Comparison of ENCODE assay signal across 9 cellular contexts in the genomic region with DNA sequence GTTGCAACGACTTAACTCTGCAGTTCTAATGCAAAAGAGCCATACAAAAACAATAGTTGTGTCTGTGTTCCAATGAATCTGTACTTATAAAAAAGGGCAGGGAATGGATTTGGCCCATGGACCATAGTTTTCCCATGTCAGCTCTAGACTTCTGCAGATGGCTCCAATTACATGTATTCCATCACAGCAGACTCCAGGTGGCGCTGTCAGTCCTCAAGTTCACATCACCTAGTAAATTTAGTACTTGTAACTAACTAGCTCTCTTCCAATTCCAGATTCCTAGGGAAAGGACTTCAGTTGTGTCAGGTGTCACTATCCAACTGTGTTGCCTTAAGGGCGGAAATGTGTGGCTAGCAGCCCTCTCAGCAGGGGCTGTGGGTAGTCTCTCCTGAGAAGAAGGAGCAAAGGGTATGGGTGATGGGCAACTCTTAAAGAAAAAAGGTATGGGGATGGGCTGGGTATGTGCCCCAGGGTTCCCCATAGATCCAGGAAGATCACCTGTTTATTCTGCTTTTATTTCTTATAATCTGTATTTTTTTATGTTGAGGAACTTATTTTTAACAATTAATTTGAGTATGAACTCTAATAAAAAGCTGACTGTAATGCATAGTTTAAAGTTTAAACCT. TPM values are rescaled to one million over a fixed set of nuclear protein-coding genes. Genes with fewer than 3 reads are reported as not detected.
DNase-seq lines count a peak whose midpoint lies in the region; ATAC-seq, FAIRE-seq and TF ChIP-seq lines count a peak whose summit lies in the region.
"Had no signal": no experiment of that assay in that cellular context is flagged by ENCODE, and none has a peak within 500 bp of the region (broad histone marks: within the 10 kb centered on the region; RNA-seq: fewer than 3 reads in every experiment).

No MANE protein-coding gene starts in this region.

- H3K27me3 Mint-ChIP-seq in WTC11 (ENCODE audit: low read depth), result no peaks in the 10 kb centered on the region

- POLR2A ChIA-PET in WTC11 (lab: Charles Lee), result no interaction called here

- peaks cover 30% of the 10 kb centered on the region for H3K36me3 Mint-ChIP-seq in WTC11

- no peak for FAIRE-seq in bronchial epithelial cell (lab: Jason Lieb, UNC)

- H3K4me3 Mint-ChIP-seq in WTC11, result no peak overlapping the region

- no peaks in the 10 kb centered on the region for H3K36me3 ChIP-seq in bronchial epithelial cell (ENCODE audit: control insufficient read depth, insufficient read depth, low read length)

- H3K9me3 Mint-ChIP-seq in WTC11, result no peaks in the 10 kb centered on the region

- no peaks in the 10 kb centered on the region for H3K27me3 ChIP-seq in bronchial epithelial cell (ENCODE audit: control insufficient read depth, insufficient read depth, low read length)
- H3K27me3 ChIP-seq: BLaER1 treated with 17β-estradiol and CSF1 and Interleukin-3, amounts not matched to agents 10 nM and 100 nM had no signal

- H3K4me1 Mint-ChIP-seq in WTC11, result peaks cover 14% of the 10 kb centered on the region

- TF ChIP-seq CTCF in WTC11 (IDR thresholded peaks at IDR 0.05), result peak; percentile 82
- peak; percentile 79 for TF ChIP-seq CTCF in bronchial epithelial cell (IDR thresholded peaks at IDR 0.05; ENCODE audit: insufficient read depth, low read length, severe bottlenecking)

- H3K27ac Mint-ChIP-seq in WTC11, result no peak overlapping the region

- CTCF ChIA-PET in WTC11 (lab: Charles Lee), result interaction anchor here (0.6 to 1.8 kb wide), 57 partner anchors 9 to 895 kb away, joined by 3 to 17 read pairs (median 4); partner anchors contain the start of genes BBS4 and HIGD2B

- no peak overlapping the region for H3K4me3 ChIP-seq in bronchial epithelial cell (ENCODE audit: low read depth, low read length)
- H3K4me3 ChIP-seq: BLaER1 treated with 17β-estradiol and CSF1 and Interleukin-3, amounts not matched to agents 10 nM and 100 nM had no signal

- DNase-seq in NCI-H1436 (lab: John Stamatoyannopoulos, UW), result peak; percentile 36
- DNase-seq in NCI-H1436 treated with DMSO at 0.1 percent for 48 hours (lab: John Stamatoyannopoulos, UW), result no peak
- peak; percentile 5 for DNase-seq in NCI-H2081 treated with DMSO at 0.1 percent for 48 hours (lab: John Stamatoyannopoulos, UW)
- DNase-seq in WTC11 (ENCODE audit: low spot score), result peak; percentile 82
- peak; percentile 63 for DNase-seq in bronchial epithelial cell (ENCODE audit: low read depth)
- peak; percentile 72 for DNase-seq in kidney tubule cell (ENCODE audit: low spot score)
- peak; percentile 72 for DNase-seq in stimulated activated CD4-positive, alpha-beta T cell treated with anti-CD3 and anti-CD28 coated beads, Interleukin-4, amount 100 ng/mL, for 1 hour
- DNase-seq in DMS79 (lab: John Stamatoyannopoulos, UW), result no peak

- ATAC-seq in WTC11, result peak; percentile 94

TF ChIP-seq in WTC11, 78 proteins besides CTCF, POLR2A, EP300 and RAD21:
- TF ChIP-seq MXD4 (CRISPR knock-in tag; IDR thresholded peaks at IDR 0.05; ENCODE audit: borderline replicate concordance) (no peak), CBFB (CRISPR knock-in tag; IDR thresholded peaks at IDR 0.05; ENCODE audit: low read depth) (no peak), NR3C1 (CRISPR knock-in tag; conservative IDR thresholded peaks at IDR 0.05; ENCODE audit: low read depth) (no peak), OVOL2 (CRISPR knock-in tag; IDR thresholded peaks at IDR 0.05; ENCODE audit: borderline replicate concordance) (no peak), IRF1 (CRISPR knock-in tag; IDR thresholded peaks at IDR 0.05) (no peak), ATF6 (CRISPR knock-in tag; IDR thresholded peaks at IDR 0.05) (no peak), NFYB (CRISPR knock-in tag; conservative IDR thresholded peaks at IDR 0.05; ENCODE audit: low read depth) (no peak)
- TF ChIP-seq, protein P1, sequence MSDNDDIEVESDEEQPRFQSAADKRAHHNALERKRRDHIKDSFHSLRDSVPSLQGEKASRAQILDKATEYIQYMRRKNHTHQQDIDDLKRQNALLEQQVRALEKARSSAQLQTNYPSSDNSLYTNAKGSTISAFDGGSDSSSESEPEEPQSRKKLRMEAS (CRISPR knock-in tag; IDR thresholded peaks at IDR 0.05), result no peak
- TF ChIP-seq, protein P2, sequence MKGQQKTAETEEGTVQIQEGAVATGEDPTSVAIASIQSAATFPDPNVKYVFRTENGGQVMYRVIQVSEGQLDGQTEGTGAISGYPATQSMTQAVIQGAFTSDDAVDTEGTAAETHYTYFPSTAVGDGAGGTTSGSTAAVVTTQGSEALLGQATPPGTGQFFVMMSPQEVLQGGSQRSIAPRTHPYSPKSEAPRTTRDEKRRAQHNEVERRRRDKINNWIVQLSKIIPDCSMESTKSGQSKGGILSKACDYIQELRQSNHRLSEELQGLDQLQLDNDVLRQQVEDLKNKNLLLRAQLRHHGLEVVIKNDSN (CRISPR knock-in tag; IDR thresholded peaks at IDR 0.05), result no peak
- TF ChIP-seq, protein P3, sequence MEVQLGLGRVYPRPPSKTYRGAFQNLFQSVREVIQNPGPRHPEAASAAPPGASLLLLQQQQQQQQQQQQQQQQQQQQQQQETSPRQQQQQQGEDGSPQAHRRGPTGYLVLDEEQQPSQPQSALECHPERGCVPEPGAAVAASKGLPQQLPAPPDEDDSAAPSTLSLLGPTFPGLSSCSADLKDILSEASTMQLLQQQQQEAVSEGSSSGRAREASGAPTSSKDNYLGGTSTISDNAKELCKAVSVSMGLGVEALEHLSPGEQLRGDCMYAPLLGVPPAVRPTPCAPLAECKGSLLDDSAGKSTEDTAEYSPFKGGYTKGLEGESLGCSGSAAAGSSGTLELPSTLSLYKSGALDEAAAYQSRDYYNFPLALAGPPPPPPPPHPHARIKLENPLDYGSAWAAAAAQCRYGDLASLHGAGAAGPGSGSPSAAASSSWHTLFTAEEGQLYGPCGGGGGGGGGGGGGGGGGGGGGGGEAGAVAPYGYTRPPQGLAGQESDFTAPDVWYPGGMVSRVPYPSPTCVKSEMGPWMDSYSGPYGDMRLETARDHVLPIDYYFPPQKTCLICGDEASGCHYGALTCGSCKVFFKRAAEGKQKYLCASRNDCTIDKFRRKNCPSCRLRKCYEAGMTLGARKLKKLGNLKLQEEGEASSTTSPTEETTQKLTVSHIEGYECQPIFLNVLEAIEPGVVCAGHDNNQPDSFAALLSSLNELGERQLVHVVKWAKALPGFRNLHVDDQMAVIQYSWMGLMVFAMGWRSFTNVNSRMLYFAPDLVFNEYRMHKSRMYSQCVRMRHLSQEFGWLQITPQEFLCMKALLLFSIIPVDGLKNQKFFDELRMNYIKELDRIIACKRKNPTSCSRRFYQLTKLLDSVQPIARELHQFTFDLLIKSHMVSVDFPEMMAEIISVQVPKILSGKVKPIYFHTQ (CRISPR knock-in tag; IDR thresholded peaks at IDR 0.05), result no peak
- TF ChIP-seq, protein P4, sequence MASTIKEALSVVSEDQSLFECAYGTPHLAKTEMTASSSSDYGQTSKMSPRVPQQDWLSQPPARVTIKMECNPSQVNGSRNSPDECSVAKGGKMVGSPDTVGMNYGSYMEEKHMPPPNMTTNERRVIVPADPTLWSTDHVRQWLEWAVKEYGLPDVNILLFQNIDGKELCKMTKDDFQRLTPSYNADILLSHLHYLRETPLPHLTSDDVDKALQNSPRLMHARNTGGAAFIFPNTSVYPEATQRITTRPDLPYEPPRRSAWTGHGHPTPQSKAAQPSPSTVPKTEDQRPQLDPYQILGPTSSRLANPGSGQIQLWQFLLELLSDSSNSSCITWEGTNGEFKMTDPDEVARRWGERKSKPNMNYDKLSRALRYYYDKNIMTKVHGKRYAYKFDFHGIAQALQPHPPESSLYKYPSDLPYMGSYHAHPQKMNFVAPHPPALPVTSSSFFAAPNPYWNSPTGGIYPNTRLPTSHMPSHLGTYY (CRISPR knock-in tag; IDR thresholded peaks at IDR 0.05), result no peak

RNA-seq across cellular contexts. Expression of gene BBS4, which starts 36.2 kb away (rescaled TPM):
- total RNA-seq in WTC11 (2021), result 29.3 to 35.6 TPM (median 31.5 TPM) in 3 replicates
- 7.1 and 8.8 TPM in 2 replicates for total RNA-seq in bronchial epithelial cell

RNA-seq across cellular contexts. Expression of gene HIGD2B, which starts 36.2 kb away (rescaled TPM):
- total RNA-seq in WTC11 (2021) (0.18 TPM in 1 of 3 replicates, not detected in the others), bronchial epithelial cell (0.13 TPM in 1 of 2 replicates, not detected in the other)

Comparison
In these comparisons a context has a peak if more than half of its experiments do, and no peak if none do; other contexts are left out.
1. DNase-seq: peak in NCI-H1436 (single experiment), NCI-H2081 treated with DMSO at 0.1 percent for 48 hours (single experiment), WTC11 (single experiment), bronchial epithelial cell (single experiment), kidney tubule cell (single experiment) and stimulated activated CD4-positive, alpha-beta T cell treated with anti-CD3 and anti-CD28 coated beads, Interleukin-4, amount 100 ng/mL, for 1 hour (single experiment); none in NCI-H1436 treated with DMSO at 0.1 percent for 48 hours (single experiment) and DMS79 (single experiment).